Comparison of ENCODE assay signal across 24 cellular contexts in the genomic region with DNA sequence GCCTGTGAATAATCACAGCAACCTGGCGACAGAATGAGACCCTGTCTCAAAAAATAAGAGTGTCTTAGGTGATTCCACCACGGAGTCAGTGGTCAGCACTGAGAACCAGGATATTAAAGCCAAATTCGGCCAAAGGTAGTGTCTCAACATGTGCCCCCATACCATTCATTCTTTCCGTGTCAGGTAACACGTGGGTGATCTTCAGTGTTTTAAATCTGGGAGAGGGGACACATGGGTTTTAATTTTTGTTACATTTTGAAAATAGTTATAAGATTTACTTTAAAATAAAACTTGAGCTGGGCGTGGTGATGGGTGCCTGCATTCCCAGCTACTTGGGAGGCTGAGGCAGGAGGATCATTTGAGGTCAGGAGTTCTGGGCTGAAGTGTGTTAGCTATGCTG. TPM values are rescaled to one million over a fixed set of nuclear protein-coding genes. Genes with fewer than 3 reads are reported as not detected.
"Had no signal": no experiment of that assay in that cellular context is flagged by ENCODE, and none has a peak within 500 bp of the region (broad histone marks: within the 10 kb centered on the region; RNA-seq: fewer than 3 reads in every experiment).

No MANE protein-coding gene starts in this region.

- H3K36me3 ChIP-seq: esophagus muscularis mucosa, gastroesophageal sphincter, heart left ventricle, left lung, lower lobe of right lung had no signal

- H2AFZ ChIP-seq: hepatocyte had no signal

- H3K4me2 ChIP-seq: hepatocyte had no signal

- H3K9me3 ChIP-seq: esophagus muscularis mucosa, gastroesophageal sphincter, heart left ventricle, left lung, lower lobe of right lung, mucosa of descending colon had no signal

- H3K4me1 ChIP-seq: esophagus muscularis mucosa, gastroesophageal sphincter, heart left ventricle, left lung, lower lobe of right lung had no signal

- H3K4me3 Mint-ChIP-seq: mesothelial cell of epicardium had no signal

- H3K9me3 Mint-ChIP-seq: mesothelial cell of epicardium had no signal

- FAIRE-seq: colon, endothelial cell of umbilical vein, frontal cortex, islet of Langerhans had no signal

- H3K36me3 Mint-ChIP-seq: mesothelial cell of epicardium had no signal

- H3K79me2 ChIP-seq: hepatocyte had no signal

- DNase-seq: dermis blood vessel endothelial cell; dorsolateral prefrontal cortex; effector CD4-positive, alpha-beta T cell; effector memory CD4-positive, alpha-beta T cell; foreskin keratinocyte; heart left ventricle; left cardiac atrium; left lung; left ventricle myocardium superior; lower lobe of right lung; mesenchymal stem cell; mucosa of descending colon had no signal

- H3K27ac ChIP-seq: coronary artery, dorsolateral prefrontal cortex, esophagus muscularis mucosa, foreskin keratinocyte, gastroesophageal sphincter, heart left ventricle, hepatocyte, left lung, lower lobe of right lung had no signal

- H3K27ac Mint-ChIP-seq: mesothelial cell of epicardium had no signal

- H3K4me3 ChIP-seq: coronary artery, dorsolateral prefrontal cortex, esophagus muscularis mucosa, gastroesophageal sphincter, heart left ventricle, hepatocyte, left lung, lower lobe of right lung, mucosa of descending colon had no signal

- H3K27me3 ChIP-seq: hepatocyte had no signal

RNA-seq across cellular contexts. Expression of gene TFAP2C, which starts 59.0 kb away (rescaled TPM):
- total RNA-seq: dermis blood vessel endothelial cell, endothelial cell of umbilical vein, fibroblast of lung, lung microvascular endothelial cell, myocyte had no signal
- polyA plus RNA-seq: heart left ventricle had no signal
